31 cellular contexts compared by ENCODE assay signal in genomic region chr4:78720151-78720726, GRCh38. TPM values are rescaled to one million over a fixed set of nuclear protein-coding genes. Genes with fewer than 3 reads are reported as not detected.
A peak's percentile ranks its signal among the peaks of the same experiment; 100 is the strongest.
DNase-seq lines count a peak whose midpoint lies in the region; ATAC-seq, FAIRE-seq and TF ChIP-seq lines count a peak whose summit lies in the region.
"Had no signal": no experiment of that assay in that cellular context is flagged by ENCODE, and none has a peak within 500 bp of the region (broad histone marks: within the 10 kb centered on the region; RNA-seq: fewer than 3 reads in every experiment).

No MANE protein-coding gene starts in this region.

- H3K36me3 ChIP-seq in H1 (ENCODE audit: control insufficient read depth in 2 of 4, insufficient read depth in 4 of 4, low read length in 3 of 4) (no peaks in the 10 kb centered on the region), mammary epithelial cell (ENCODE audit: insufficient read depth, low read length) (no peaks in the 10 kb centered on the region)
- H3K36me3 ChIP-seq: prostate gland, right lobe of liver, tibial nerve had no signal

- H3K79me1 ChIP-seq in H1 (ENCODE audit: low read depth, low read length): no peaks in the 10 kb centered on the region

- POLR2A ChIA-PET in activated naive CD8-positive, alpha-beta T cell treated with anti-CD3 and anti-CD28 coated beads, Interleukin-2, amount 10 ng/mL, durations not matched to agents 7 days and 5 days (lab: Charles Lee): no interaction called here
- POLR2A ChIA-PET in H1 (lab: Charles Lee; ENCODE audit: partially characterized antibody): interaction anchor here (1.3 kb wide), 1 partner anchor 26 kb away, joined by 3 read pairs; no protein-coding TSS in a partner anchor

- WGBS in H1 (ENCODE audit: extremely low coverage in 1 of 2, insufficient coverage in 1 of 2, insufficient read length in 1 of 2, insufficient replicate concordance in 2 of 2, low coverage in 1 of 2, low lambda C conversion rate in 2 of 2, missing lambda C conversion rate in 1 of 2), 2 experiments: 77% methylated on average over 5 of the region's 5 CpGs; no CpG with 5 or more reads in 1 of the 2 experiments
- WGBS in mammary epithelial cell (ENCODE audit: low coverage, missing lambda C conversion rate): 89% methylated on average over 5 of the region's 5 CpGs

- TF ChIP-seq POLR2A in H1 (IDR thresholded peaks at IDR 0.05; ENCODE audit: control extremely low read depth in 1 of 2, low read depth in 2 of 2, low read length in 2 of 2): no peak

- no peak overlapping the region for H3K4ac ChIP-seq in H1 (replicated peaks; ENCODE audit: insufficient read length, low read depth, low read length)

- H4K91ac ChIP-seq in H1 (replicated peaks; ENCODE audit: insufficient read length, low read length): no peak overlapping the region

- H3K27ac ChIP-seq in H1 (ENCODE audit: low read depth, low read length) (no peak overlapping the region), mammary epithelial cell (ENCODE audit: insufficient read depth, low read depth, low read length) (no peak overlapping the region)
- H3K27ac ChIP-seq: A549, prostate gland, right lobe of liver, tibial nerve had no signal

- DNase-seq in activated naive CD8-positive, alpha-beta T cell treated with anti-CD3 and anti-CD28 coated beads, Interleukin-2, amount 10 ng/mL, durations not matched to agents 7 days and 5 days: no peak
- no peak for DNase-seq in activated naive CD8-positive, alpha-beta T cell treated with anti-CD3 and anti-CD28 coated beads for 36 hours
- peak; percentile 54 for DNase-seq in OCI-M1 (lab: John Stamatoyannopoulos, UW)
- no peak for DNase-seq in H1 (ENCODE audit: low read depth in 1 of 2, low spot score in 2 of 2)
- no peak for DNase-seq in mammary epithelial cell
- no peak for DNase-seq in NCI-H69 (lab: John Stamatoyannopoulos, UW)
- DNase-seq in RPMI8226: no peak
- DNase-seq: activated effector memory CD4-positive, alpha-beta T cell treated with anti-CD3 and anti-CD28 coated beads, Interleukin-2, amount 50 U/mL, for 16 hours; activated T-cell treated with anti-CD3 and anti-CD28 coated beads for 4 hours; caudate nucleus; cortex of kidney; NCI-H1048; NCI-H1694; NCI-H446 treated with DMSO at 0.1 percent for 48 hours; PC-3; right lobe of liver; stimulated activated CD4-positive, alpha-beta T cell treated with anti-CD3 and anti-CD28 coated beads, Interleukin-12 subunit alpha, Interleukin-12 subunit beta, amount 100 ng/mL, for 4 hours; stimulated activated CD4-positive, alpha-beta T cell treated with anti-CD3 and anti-CD28 coated beads, Interleukin-4, amount 100 ng/mL, for 1 hour had no signal

- in situ Hi-C loops in mammary epithelial cell (cut with MboI; ENCODE audit: low sequenced_read_pairs in 2 of 2): no loop called here

- H3K27me3 ChIP-seq in H1 (replicated peaks in 1 of 4; ENCODE audit: control insufficient read depth in 3 of 4, extremely low read depth in 1 of 4, insufficient read depth in 3 of 4, low read length in 3 of 4) (no peaks in the 10 kb centered on the region; a peak in 1 of 7 replicates), mammary epithelial cell (ENCODE audit: insufficient read depth, low read length) (no peaks in the 10 kb centered on the region)
- H3K27me3 ChIP-seq: right lobe of liver, tibial nerve had no signal

- no peaks in the 10 kb centered on the region for H3K23me2 ChIP-seq in H1 (ENCODE audit: low read depth, low read length)

- no peak overlapping the region for H2BK120ac ChIP-seq in H1 (replicated peaks; ENCODE audit: low read depth, low read length)

- TF ChIP-seq RAD21 in H1 (IDR thresholded peaks at IDR 0.05 in 1 of 2, conservative IDR thresholded peaks at IDR 0.05 in 1 of 2; ENCODE audit: low read depth in 2 of 2, low read length in 2 of 2): no peak

- no peaks in the 10 kb centered on the region for H4K20me1 ChIP-seq in H1 (replicated peaks in 1 of 2; ENCODE audit: control insufficient read depth in 1 of 2, insufficient read depth in 2 of 2, low read length in 2 of 2)
- no peaks in the 10 kb centered on the region for H4K20me1 ChIP-seq in mammary epithelial cell (ENCODE audit: insufficient read depth, low read length)

- H3K4me3 ChIP-seq in H1 (ENCODE audit: extremely low read depth in 1 of 4, insufficient read depth in 2 of 4, low read depth in 3 of 4, low read length in 4 of 4): no peak overlapping the region
- H3K4me3 ChIP-seq in mammary epithelial cell (replicated peaks in 1 of 3; ENCODE audit: insufficient read depth in 1 of 3, low read depth in 2 of 3, low read length in 3 of 3): no peak overlapping the region
- H3K4me3 ChIP-seq: A549, prostate gland, right lobe of liver, tibial nerve had no signal

- CTCF ChIA-PET in H1 (lab: Charles Lee; ENCODE audit: partially characterized antibody): interaction anchor here (0.8 to 1.1 kb wide), 2 partner anchors 9 to 57 kb away, joined by 3 to 5 read pairs; no protein-coding TSS in a partner anchor
- CTCF ChIA-PET in mammary epithelial cell (lab: Charles Lee; ENCODE audit: low non-redundant PET): no interaction called here

- no peaks in the 10 kb centered on the region for H3K27me3 Mint-ChIP-seq in activated naive CD8-positive, alpha-beta T cell treated with anti-CD3 and anti-CD28 coated beads, Interleukin-2, amount 10 ng/mL, durations not matched to agents 7 days and 5 days
- H3K27me3 Mint-ChIP-seq in activated naive CD8-positive, alpha-beta T cell treated with anti-CD3 and anti-CD28 coated beads for 36 hours: no peaks in the 10 kb centered on the region
- H3K27me3 Mint-ChIP-seq in stimulated activated memory B cell treated with anti-CD40 and anti-IgM and Interleukin-4, amounts not matched to agents 10 μg/mL and 1 μg/mL and 100 μg/mL, for 72 hours: no peaks in the 10 kb centered on the region
- H3K27me3 Mint-ChIP-seq: activated CD4-positive, alpha-beta T cell treated with anti-CD3 and anti-CD28 coated beads for 36 hours; IgD-negative memory B cell; memory B cell had no signal

- intact Hi-C loops in mammary epithelial cell (cut with micrococcal nuclease): no loop called here

- no peak overlapping the region for H2BK12ac ChIP-seq in H1 (ENCODE audit: low read depth, low read length)

- dilution Hi-C loops in mammary epithelial cell (cut with HindIII; ENCODE audit: low sequenced_read_pairs): no loop called here

- H3K4me1 ChIP-seq in H1 (replicated peaks in 1 of 4; ENCODE audit: control insufficient read depth in 3 of 4, insufficient read depth in 4 of 4, low read length in 3 of 4): peaks cover 4 to 10% (median 5%) of the 10 kb centered on the region in 4 experiments; a peak in 5 of 7 replicates
- H3K4me1 ChIP-seq in mammary epithelial cell (ENCODE audit: insufficient read depth, low read length): no peaks in the 10 kb centered on the region
- H3K4me1 ChIP-seq: A549, prostate gland had no signal

- H2AK5ac ChIP-seq in H1 (ENCODE audit: low read depth, low read length): no peak overlapping the region

- H3K27ac Mint-ChIP-seq in activated naive CD8-positive, alpha-beta T cell treated with anti-CD3 and anti-CD28 coated beads, Interleukin-2, amount 10 ng/mL, durations not matched to agents 7 days and 5 days: peak overlapping the region; percentile 6
- H3K27ac Mint-ChIP-seq in activated naive CD8-positive, alpha-beta T cell treated with anti-CD3 and anti-CD28 coated beads for 36 hours: no peak overlapping the region
- peak overlapping the region; percentile 78 for H3K27ac Mint-ChIP-seq in stimulated activated memory B cell treated with anti-CD40 and anti-IgM and Interleukin-4, amounts not matched to agents 10 μg/mL and 1 μg/mL and 100 μg/mL, for 72 hours
- H3K27ac Mint-ChIP-seq: CD8-positive, alpha-beta T cell had no signal

- no peak overlapping the region for H4K8ac ChIP-seq in H1 (ENCODE audit: extremely low read depth, insufficient read depth, low read length)

- BruUV-seq in mammary epithelial cell (replicated peaks; lab: Mats Ljungman, UMichigan): no TSS peak

- H3K4me1 Mint-ChIP-seq in activated naive CD8-positive, alpha-beta T cell treated with anti-CD3 and anti-CD28 coated beads, Interleukin-2, amount 10 ng/mL, durations not matched to agents 7 days and 5 days: peaks cover 15% of the 10 kb centered on the region
- H3K4me1 Mint-ChIP-seq in activated naive CD8-positive, alpha-beta T cell treated with anti-CD3 and anti-CD28 coated beads for 36 hours: peaks cover 20% of the 10 kb centered on the region
- H3K4me1 Mint-ChIP-seq in stimulated activated memory B cell treated with anti-CD40 and anti-IgM and Interleukin-4, amounts not matched to agents 10 μg/mL and 1 μg/mL and 100 μg/mL, for 72 hours: peaks cover 28% of the 10 kb centered on the region

- TF ChIP-seq EP300 in H1 (IDR thresholded peaks at IDR 0.05; ENCODE audit: borderline replicate concordance in 1 of 2, low read depth in 2 of 2, low read length in 2 of 2): no peak

- H3K79me2 ChIP-seq in H1 (ENCODE audit: control insufficient read depth in 1 of 2, insufficient read depth in 2 of 2, low read length in 2 of 2) (no peaks in the 10 kb centered on the region), mammary epithelial cell (ENCODE audit: insufficient read depth, low read length) (no peaks in the 10 kb centered on the region)

- H2BK20ac ChIP-seq in H1 (ENCODE audit: low read length): no peak overlapping the region

- no peak overlapping the region; the same call in 1 of the 2 replicates for H2BK5ac ChIP-seq in H1 (ENCODE audit: low read depth, low read length)

- no peak overlapping the region for H3K14ac ChIP-seq in H1 (ENCODE audit: insufficient read length)

- H3K23ac ChIP-seq in H1 (ENCODE audit: insufficient read length): no peak overlapping the region

- FAIRE-seq in H1 (lab: Jason Lieb, UNC): no peak
- FAIRE-seq: A549, islet of Langerhans had no signal

- H3K9me3 Mint-ChIP-seq in activated naive CD8-positive, alpha-beta T cell treated with anti-CD3 and anti-CD28 coated beads, Interleukin-2, amount 10 ng/mL, durations not matched to agents 7 days and 5 days: no peaks in the 10 kb centered on the region
- no peaks in the 10 kb centered on the region for H3K9me3 Mint-ChIP-seq in activated naive CD8-positive, alpha-beta T cell treated with anti-CD3 and anti-CD28 coated beads for 36 hours
- no peaks in the 10 kb centered on the region for H3K9me3 Mint-ChIP-seq in stimulated activated memory B cell treated with anti-CD40 and anti-IgM and Interleukin-4, amounts not matched to agents 10 μg/mL and 1 μg/mL and 100 μg/mL, for 72 hours
- H3K9me3 Mint-ChIP-seq: CD8-positive, alpha-beta T cell; effector memory CD8-positive, alpha-beta T cell; IgD-negative memory B cell; memory B cell; T-helper 1 cell treated with Interleukin-12 subunit alpha and Interleukin-12 subunit beta and Interleukin-4 antibody, amounts not matched to agents 30 μg/mL and 1 μg/mL, for 36 hours had no signal

- no peak for ATAC-seq in activated naive CD8-positive, alpha-beta T cell treated with anti-CD3 and anti-CD28 coated beads, Interleukin-2, amount 10 ng/mL, durations not matched to agents 7 days and 5 days (ENCODE audit: low read depth)
- ATAC-seq in stimulated activated memory B cell treated with anti-CD40 and anti-IgM and Interleukin-4, amounts not matched to agents 10 μg/mL and 1 μg/mL and 100 μg/mL, for 72 hours: no peak
- ATAC-seq: A549, HCT116, PC-3, SK-N-SH treated with all-trans-retinoic acid at 6 μM for 48 hours had no signal

- no peak overlapping the region for H3K56ac ChIP-seq in H1 (replicated peaks; ENCODE audit: insufficient read length, low read depth, low read length)

- no peaks in the 10 kb centered on the region for H3K9me3 ChIP-seq in H1 (ENCODE audit: insufficient read depth in 2 of 2, low read depth in 1 of 2, low read length in 1 of 2)
- H3K9me3 ChIP-seq in mammary epithelial cell (replicated peaks; ENCODE audit: insufficient read depth, low read length): no peaks in the 10 kb centered on the region
- H3K9me3 ChIP-seq: A549, prostate gland, right lobe of liver, tibial nerve had no signal

- peak overlapping the region; percentile 4 for H3K4me3 Mint-ChIP-seq in activated naive CD8-positive, alpha-beta T cell treated with anti-CD3 and anti-CD28 coated beads, Interleukin-2, amount 10 ng/mL, durations not matched to agents 7 days and 5 days
- H3K4me3 Mint-ChIP-seq in activated naive CD8-positive, alpha-beta T cell treated with anti-CD3 and anti-CD28 coated beads for 36 hours: no peak overlapping the region
- H3K4me3 Mint-ChIP-seq in stimulated activated memory B cell treated with anti-CD40 and anti-IgM and Interleukin-4, amounts not matched to agents 10 μg/mL and 1 μg/mL and 100 μg/mL, for 72 hours: no peak overlapping the region

- H3K9ac ChIP-seq in H1 (replicated peaks in 1 of 4; ENCODE audit: extremely low read depth in 1 of 4, low read depth in 3 of 4, low read length in 3 of 4) (no peak overlapping the region), mammary epithelial cell (ENCODE audit: insufficient read depth, low read length) (no peak overlapping the region)

- H3K4me2 ChIP-seq in H1 (ENCODE audit: insufficient read depth in 1 of 2, low read depth in 2 of 2, low read length in 2 of 2) (peak overlapping the region; percentile 1 to 8; a peak in 1 of 4 replicates), mammary epithelial cell (ENCODE audit: insufficient read depth, low read depth, low read length) (no peak overlapping the region)
- H3K4me2 ChIP-seq: A549 had no signal

- TF ChIP-seq CTCF in H1 (IDR thresholded peaks at IDR 0.05; ENCODE audit: control extremely low read depth in 1 of 3, insufficient read depth in 1 of 3, low read depth in 1 of 3, low read length in 3 of 3): no peak
- TF ChIP-seq CTCF in mammary epithelial cell (conservative IDR thresholded peaks at IDR 0.05 in 1 of 2, IDR thresholded peaks at IDR 0.05 in 1 of 2; ENCODE audit: extremely low read depth in 1 of 2, insufficient read depth in 1 of 2, low read depth in 1 of 2, low read length in 2 of 2): no peak

- no peak overlapping the region for H2BK15ac ChIP-seq in H1 (ENCODE audit: low read length)

- no peak overlapping the region for H4K5ac ChIP-seq in H1 (ENCODE audit: insufficient read length, low read depth, low read length)

- no peaks in the 10 kb centered on the region for H3K36me3 Mint-ChIP-seq in activated naive CD8-positive, alpha-beta T cell treated with anti-CD3 and anti-CD28 coated beads, Interleukin-2, amount 10 ng/mL, durations not matched to agents 7 days and 5 days
- no peaks in the 10 kb centered on the region for H3K36me3 Mint-ChIP-seq in activated naive CD8-positive, alpha-beta T cell treated with anti-CD3 and anti-CD28 coated beads for 36 hours
- no peaks in the 10 kb centered on the region for H3K36me3 Mint-ChIP-seq in stimulated activated memory B cell treated with anti-CD40 and anti-IgM and Interleukin-4, amounts not matched to agents 10 μg/mL and 1 μg/mL and 100 μg/mL, for 72 hours
- H3K36me3 Mint-ChIP-seq: CD8-positive, alpha-beta T cell; IgD-negative memory B cell; memory B cell had no signal

- no peak overlapping the region; the same call in 1 of the 2 replicates for H3K18ac ChIP-seq in H1 (ENCODE audit: extremely low read depth, low read length)

- H2AFZ ChIP-seq in H1 (ENCODE audit: low read length) (peak overlapping the region; percentile 54; the same call in 1 of the 2 replicates), mammary epithelial cell (ENCODE audit: low read depth, low read length) (no peak overlapping the region)

RNA-seq across cellular contexts. Expression of gene BMP2K, which starts 55.9 kb away (rescaled TPM):
- 10 to 100 TPM; 22.6 to 25.1 TPM for total RNA-seq in activated naive CD8-positive, alpha-beta T cell treated with anti-CD3 and anti-CD28 coated beads, Interleukin-2, amount 10 ng/mL, durations not matched to agents 7 days and 5 days
- 10 to 100 TPM; 18.1 to 19.3 TPM for total RNA-seq in activated naive CD8-positive, alpha-beta T cell treated with anti-CD3 and anti-CD28 coated beads for 36 hours
- total RNA-seq in H1 (2021; fragmentation: NEBNext Ultra II Directional; extraction: Animal tissue kit (Norgen Biotek cat#: 25700)): 24.1 and 25.3 TPM in 2 replicates
- polyA plus RNA-seq in H1 (2011; rRNA removed) (9.6 and 15.6 TPM in 2 replicates), mammary epithelial cell (22.2 TPM)
- 15.8 TPM for polyA plus RNA-seq in H1 (2011; cell fraction: cytosol; rRNA removed)
- 22.5 TPM for polyA plus RNA-seq in H1 (2011; cell fraction: nucleus; rRNA removed)
- polyA plus RNA-seq in H1 (2012, experiment 1 of 2): 9.1 to 10.9 TPM (median 10.2 TPM) in 4 replicates
- polyA plus RNA-seq in H1 (2012, experiment 2 of 2): 1.7 TPM
- 21.6 TPM for polyA plus RNA-seq in H1 (2013, experiment 1 of 2)
- polyA plus RNA-seq in H1 (2013, experiment 2 of 2): 20.4 TPM
- 41.7 and 61.5 TPM in 2 replicates for polyA minus RNA-seq in H1 (2011; rRNA and poly(A)+ RNA removed)
- polyA minus RNA-seq in H1 (2011; cell fraction: cytosol; rRNA and poly(A)+ RNA removed): 13.6 TPM
- 92.0 TPM for polyA minus RNA-seq in H1 (2011; cell fraction: nucleus; rRNA and poly(A)+ RNA removed)
- 10 to 100 TPM; 38.0 to 65.3 TPM for total RNA-seq in mammary epithelial cell
- 26.8 TPM for polyA minus RNA-seq in mammary epithelial cell
